Comparison of ENCODE assay signal across 1 cellular context in the genomic region with DNA sequence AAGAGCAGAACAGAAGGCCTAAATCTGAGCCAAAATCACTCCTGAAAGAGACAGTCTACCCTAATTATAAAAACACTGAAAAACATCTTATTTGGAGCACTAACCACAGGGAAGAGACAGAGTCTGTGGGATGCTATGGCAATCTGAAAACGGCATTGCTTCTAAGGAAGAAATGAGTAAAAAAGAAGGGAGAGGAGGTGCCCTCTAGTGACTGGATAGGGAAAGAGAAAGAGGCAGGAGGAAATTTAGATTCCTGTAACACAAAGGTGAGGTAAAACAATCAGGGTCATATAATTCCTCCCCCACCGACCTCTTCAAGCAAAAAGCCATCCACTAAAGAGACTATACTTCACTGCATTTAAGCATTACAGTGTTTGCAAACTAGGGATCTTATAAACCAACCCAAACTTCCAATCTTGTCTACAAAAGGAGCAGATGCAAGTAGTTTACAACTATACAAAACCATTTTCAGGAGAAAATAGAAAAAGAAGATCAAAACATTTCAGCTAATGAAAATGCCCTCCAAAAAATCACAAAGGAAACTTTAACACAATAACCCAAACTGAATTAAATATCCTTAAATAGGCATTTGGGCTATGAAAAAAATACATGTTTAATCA.
TF ChIP-seq lines count a peak whose summit lies in the region.

No MANE protein-coding gene starts in this region.

TF ChIP-seq in H1, 55 proteins besides CTCF, POLR2A, EP300 and RAD21 (continued from another document):
- TF ChIP-seq GTF2F1 (IDR thresholded peaks at IDR 0.05; ENCODE audit: borderline replicate concordance, low read depth, low read length) (no peak), HDAC6 (IDR thresholded peaks at IDR 0.05; ENCODE audit: low read depth, low read length) (no peak), BACH1 (IDR thresholded peaks at IDR 0.05; ENCODE audit: low read length) (no peak), HDAC2 (IDR thresholded peaks at IDR 0.05; ENCODE audit: borderline replicate concordance in 1 of 2, low read depth in 2 of 2, low read length in 2 of 2) (no peak)
